Comparison of ENCODE assay signal across 24 cellular contexts in the genomic region with DNA sequence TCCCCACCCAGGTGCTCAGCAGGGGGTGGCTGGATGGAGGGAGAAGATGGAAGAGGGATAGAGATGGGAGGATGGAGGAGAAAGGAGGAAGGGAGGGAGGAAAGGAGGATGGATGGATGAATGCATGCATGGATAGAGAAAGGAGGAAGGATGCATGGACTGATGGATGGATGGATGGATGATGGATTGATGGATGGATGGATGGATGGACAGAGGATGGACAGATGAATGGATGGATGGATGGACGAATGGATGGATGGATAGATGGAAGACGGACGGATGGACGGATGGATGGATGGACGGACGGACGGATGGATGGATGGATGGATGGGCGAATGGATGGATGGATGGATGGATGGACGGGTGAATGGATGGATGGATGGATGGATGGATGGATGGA.
"Had no signal": no experiment of that assay in that cellular context is flagged by ENCODE, and none has a peak within 500 bp of the region (broad histone marks: within the 10 kb centered on the region; RNA-seq: fewer than 3 reads in every experiment).

No MANE protein-coding gene starts in this region.

- DNase-seq: activated CD4-positive, alpha-beta T cell treated with anti-CD3 and anti-CD28 coated beads, Interleukin-2, amount 10 ng/mL, durations not matched to agents 7 days and 5 days; activated CD8-positive, alpha-beta memory T cell treated with anti-CD3 and anti-CD28 coated beads for 24 hours; activated CD8-positive, alpha-beta memory T cell treated with anti-CD3 and anti-CD28 coated beads, Interleukin-2, amount 50 U/mL, for 48 hours; activated effector memory CD4-positive, alpha-beta T cell treated with Interleukin-2 at 50 U/mL for 16 hours; activated T-cell treated with anti-CD3 and anti-CD28 coated beads, Interleukin-2, amount 50 U/mL, for 48 hours; adrenal gland; cerebellar nuclear complex; effector memory CD4-positive, alpha-beta T cell; foreskin keratinocyte; head of caudate nucleus; left lung; mucosa of descending colon; naive B cell; pancreas; stimulated activated CD4-positive, alpha-beta T cell treated with anti-CD3 and anti-CD28 coated beads, Interleukin-4, amount 100 ng/mL, for 24 hours; T-helper 1 cell; T1000; upper lobe of right lung had no signal

- H3K36me3 ChIP-seq: adrenal gland, left lung, neutrophil, pancreas, thoracic aorta, upper lobe of right lung had no signal

- H3K27me3 Mint-ChIP-seq: activated CD4-positive, alpha-beta T cell treated with anti-CD3 and anti-CD28 coated beads, Interleukin-2, amount 10 ng/mL, durations not matched to agents 7 days and 5 days; activated naive CD4-positive, alpha-beta T cell treated with anti-CD3 and anti-CD28 coated beads, Interleukin-2, amount 50 U/mL, for 24 hours; dendritic cell treated with granulocyte-macrophage colony-stimulating factor and Interleukin-4, amounts not matched to agents 40 ng/mL and 50 ng/mL, for 4 days; naive B cell had no signal

- H3K4me3 Mint-ChIP-seq: activated CD4-positive, alpha-beta T cell treated with anti-CD3 and anti-CD28 coated beads, Interleukin-2, amount 10 ng/mL, durations not matched to agents 7 days and 5 days; activated naive CD4-positive, alpha-beta T cell treated with anti-CD3 and anti-CD28 coated beads, Interleukin-2, amount 50 U/mL, for 24 hours; dendritic cell treated with granulocyte-macrophage colony-stimulating factor and Interleukin-4, amounts not matched to agents 40 ng/mL and 50 ng/mL, for 4 days; naive B cell; stimulated activated effector memory CD8-positive, alpha-beta T cell treated with anti-CD3 and anti-CD28 coated beads, Interleukin-12 subunit alpha, Interleukin-12 subunit beta, amount 100 ng/mL, for 72 hours had no signal

- ATAC-seq: foreskin keratinocyte; left lung; mucosa of descending colon; pancreas; sciatic nerve; stimulated activated effector memory CD8-positive, alpha-beta T cell treated with anti-CD3 and anti-CD28 coated beads, Interleukin-12 subunit alpha, Interleukin-12 subunit beta, amount 100 ng/mL, for 72 hours; upper lobe of right lung had no signal

- H3K9me3 Mint-ChIP-seq: activated CD4-positive, alpha-beta T cell treated with anti-CD3 and anti-CD28 coated beads, Interleukin-2, amount 10 ng/mL, durations not matched to agents 7 days and 5 days; activated naive CD4-positive, alpha-beta T cell treated with anti-CD3 and anti-CD28 coated beads, Interleukin-2, amount 50 U/mL, for 24 hours; dendritic cell treated with granulocyte-macrophage colony-stimulating factor and Interleukin-4, amounts not matched to agents 40 ng/mL and 50 ng/mL, for 4 days; stimulated activated effector memory CD8-positive, alpha-beta T cell treated with anti-CD3 and anti-CD28 coated beads, Interleukin-12 subunit alpha, Interleukin-12 subunit beta, amount 100 ng/mL, for 72 hours had no signal

- H3K27ac Mint-ChIP-seq: activated CD4-positive, alpha-beta T cell treated with anti-CD3 and anti-CD28 coated beads, Interleukin-2, amount 10 ng/mL, durations not matched to agents 7 days and 5 days; activated naive CD4-positive, alpha-beta T cell treated with anti-CD3 and anti-CD28 coated beads, Interleukin-2, amount 50 U/mL, for 24 hours; dendritic cell treated with granulocyte-macrophage colony-stimulating factor and Interleukin-4, amounts not matched to agents 40 ng/mL and 50 ng/mL, for 4 days; stimulated activated effector memory CD8-positive, alpha-beta T cell treated with anti-CD3 and anti-CD28 coated beads, Interleukin-12 subunit alpha, Interleukin-12 subunit beta, amount 100 ng/mL, for 72 hours had no signal

- H3K36me3 Mint-ChIP-seq: stimulated activated effector memory CD8-positive, alpha-beta T cell treated with anti-CD3 and anti-CD28 coated beads, Interleukin-12 subunit alpha, Interleukin-12 subunit beta, amount 100 ng/mL, for 72 hours had no signal

- H3K9me3 ChIP-seq: adrenal gland, left lung, mucosa of descending colon, neutrophil, pancreas, thoracic aorta, upper lobe of right lung had no signal

- H3K27ac ChIP-seq: foreskin keratinocyte, left lung, neutrophil, pancreas, thoracic aorta, upper lobe of right lung had no signal

- H3K4me3 ChIP-seq: adrenal gland, left lung, mucosa of descending colon, pancreas, thoracic aorta, upper lobe of right lung had no signal
